In genomic region chr7:75937958-75938786, GRCh38 we compare ENCODE assay signal across 9 cellular contexts. TPM values are rescaled to one million over a fixed set of nuclear protein-coding genes. Genes with fewer than 3 reads are reported as not detected.
DNase-seq lines count a peak whose midpoint lies in the region; ATAC-seq and TF ChIP-seq lines count a peak whose summit lies in the region.
"Had no signal": no experiment of that assay in that cellular context is flagged by ENCODE, and none has a peak within 500 bp of the region (broad histone marks: within the 10 kb centered on the region; RNA-seq: fewer than 3 reads in every experiment).

No MANE protein-coding gene starts in this region.

- no peak for ATAC-seq in GM19023 (IDR thresholded peaks at IDR 0.05; ENCODE audit: unreplicated experiment)

- peak overlapping the region; percentile 76 for H3K27ac Mint-ChIP-seq in neural crest cell (ENCODE audit: unreplicated experiment)
- H3K27ac Mint-ChIP-seq: activated naive CD4-positive, alpha-beta T cell treated with anti-CD3 and anti-CD28 coated beads, Interleukin-2, amount 50 U/mL, for 24 hours had no signal

- no peak for TF ChIP-seq CTCF in neural crest cell (conservative IDR thresholded peaks at IDR 0.05)

- DNase-seq in AG08396 (ENCODE audit: low spot score), result peak; percentile 88
- DNase-seq in RPMI7951 (ENCODE audit: low read depth), result peak; percentile 98
- peak; percentile 95 for DNase-seq in fibroblast of peridontal ligament (ENCODE audit: extremely low read depth)
- no peak for DNase-seq in neural crest cell (ENCODE audit: low read depth, low spot score)
- no peak for DNase-seq in NCI-H748 (lab: John Stamatoyannopoulos, UW; ENCODE audit: unreplicated experiment)
- no peak for DNase-seq in NCI-H446 treated with DMSO at 0.1 percent for 48 hours (lab: John Stamatoyannopoulos, UW)
- DNase-seq in NOMO-1 (lab: John Stamatoyannopoulos, UW; ENCODE audit: unreplicated experiment in 2 of 2), result no peak

- peak overlapping the region; percentile 11 for H3K4me3 Mint-ChIP-seq in neural crest cell
- H3K4me3 Mint-ChIP-seq: activated naive CD4-positive, alpha-beta T cell treated with anti-CD3 and anti-CD28 coated beads, Interleukin-2, amount 50 U/mL, for 24 hours had no signal

- H3K9me3 Mint-ChIP-seq in neural crest cell, result peaks cover 3% of the 10 kb centered on the region
- H3K9me3 Mint-ChIP-seq: activated naive CD4-positive, alpha-beta T cell treated with anti-CD3 and anti-CD28 coated beads, Interleukin-2, amount 50 U/mL, for 24 hours had no signal

- no peaks in the 10 kb centered on the region for H3K27me3 Mint-ChIP-seq in neural crest cell (ENCODE audit: low read depth)
- H3K27me3 Mint-ChIP-seq: activated naive CD4-positive, alpha-beta T cell treated with anti-CD3 and anti-CD28 coated beads, Interleukin-2, amount 50 U/mL, for 24 hours had no signal

- peaks cover 10% of the 10 kb centered on the region for H3K36me3 Mint-ChIP-seq in neural crest cell (ENCODE audit: low read depth)

- peaks cover 31% of the 10 kb centered on the region for H3K4me1 Mint-ChIP-seq in neural crest cell

RNA-seq across cellular contexts. Expression of gene POR, which starts 23.2 kb away (rescaled TPM):
- 33.3 and 34.8 TPM in 2 replicates for total RNA-seq in RPMI7951 (2014; rRNA removed; shearing (Covaris generic))
- 123 and 126 TPM in 2 replicates for total RNA-seq in neural crest cell

RNA-seq across cellular contexts. Expression of gene TMEM120A, which starts 56.2 kb away (rescaled TPM):
- 26.8 and 27.8 TPM in 2 replicates for total RNA-seq in RPMI7951 (2014; rRNA removed; shearing (Covaris generic))
- 33.4 and 41.8 TPM in 2 replicates for total RNA-seq in neural crest cell

RNA-seq across cellular contexts. Expression of gene RHBDD2, which starts 59.3 kb away (rescaled TPM):
- 49.7 and 60.3 TPM in 2 replicates for total RNA-seq in RPMI7951 (2014; rRNA removed; shearing (Covaris generic))
- total RNA-seq in neural crest cell, result 80.2 and 80.5 TPM in 2 replicates

Comparison
In these comparisons a context has a peak if more than half of its experiments do, and no peak if none do; other contexts are left out.
1. DNase-seq: peak in AG08396 (single experiment), RPMI7951 (single experiment) and fibroblast of peridontal ligament (single experiment); none in neural crest cell (single experiment), NCI-H748 (single experiment), NCI-H446 treated with DMSO at 0.1 percent for 48 hours (single experiment) and NOMO-1 (0 of 2).